ENCODE assay signal across 25 cellular contexts in the genomic region with DNA sequence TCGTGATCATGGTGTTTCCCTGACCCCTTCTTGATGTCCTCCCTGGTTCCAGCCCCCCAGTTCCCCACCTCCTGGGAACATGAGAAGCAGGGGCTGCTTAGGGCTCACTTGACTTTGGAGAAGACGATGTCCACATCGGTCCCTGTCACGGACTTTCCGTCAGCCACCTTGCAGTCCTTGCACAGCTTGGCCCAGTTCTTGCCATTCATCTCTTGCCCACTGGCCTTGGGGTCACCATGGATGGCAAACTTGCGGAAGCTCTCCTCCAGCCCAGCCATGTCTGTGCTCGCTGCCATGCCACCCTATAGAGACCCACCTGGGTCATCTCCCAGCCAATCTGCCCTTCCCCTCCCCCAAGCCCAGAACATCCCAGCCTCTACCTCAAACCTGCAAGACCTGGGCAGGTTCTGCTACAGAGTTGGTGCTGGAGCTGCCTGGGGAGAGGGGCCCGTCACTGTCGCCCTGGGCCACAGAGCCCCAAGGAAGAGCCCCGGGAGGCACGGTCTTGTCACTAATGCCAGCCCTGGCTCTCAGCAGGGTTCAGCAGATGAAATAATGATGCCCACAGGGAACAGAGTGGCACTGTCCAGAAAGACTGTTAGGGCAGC. TPM values are rescaled to one million over a fixed set of nuclear protein-coding genes. Genes with fewer than 3 reads are reported as not detected.
A peak's percentile ranks its signal among the peaks of the same experiment; 100 is the strongest.
DNase-seq lines count a peak whose midpoint lies in the region; ATAC-seq and TF ChIP-seq lines count a peak whose summit lies in the region.
"Had no signal": no experiment of that assay in that cellular context is flagged by ENCODE, and none has a peak within 500 bp of the region (broad histone marks: within the 10 kb centered on the region; RNA-seq: fewer than 3 reads in every experiment).

No MANE protein-coding gene starts in this region.

- H3K4me2 ChIP-seq in BLaER1 treated with 17β-estradiol and CSF1 and Interleukin-3, amounts not matched to agents 10 nM and 100 nM: peak overlapping the region; percentile 35 to 97 (median 86)
- H3K4me2 ChIP-seq in neural progenitor cell: no peak overlapping the region

- H3K27me3 Mint-ChIP-seq in neural progenitor cell (ENCODE audit: insufficient read depth, low read depth): peaks cover 15% of the 10 kb centered on the region
- peaks cover 28 to 30% of the 10 kb centered on the region in 2 donors for H3K27me3 Mint-ChIP-seq in CD8-positive, alpha-beta memory T cell

- H3F3A ChIP-seq in neural progenitor cell (ENCODE audit: low read depth): peaks cover 28% of the 10 kb centered on the region

- H3K9ac ChIP-seq in BLaER1 treated with 17β-estradiol and CSF1 and Interleukin-3, amounts not matched to agents 10 nM and 100 nM: no peak overlapping the region
- H3K9ac ChIP-seq in neural progenitor cell (no peak overlapping the region), subcutaneous abdominal adipose tissue (ENCODE audit: low read length in 5 of 5) (no peak overlapping the region)

- H3K36me3 ChIP-seq in BLaER1 treated with 17β-estradiol and CSF1 and Interleukin-3, amounts not matched to agents 10 nM and 100 nM: no peaks in the 10 kb centered on the region
- H3K36me3 ChIP-seq in neural progenitor cell (no peaks in the 10 kb centered on the region), subcutaneous abdominal adipose tissue (ENCODE audit: control insufficient read depth in 5 of 5, insufficient read depth in 5 of 5, low read length in 5 of 5) (peaks cover 0 to 14% (median 0%) of the 10 kb centered on the region in 5 donors)
- H3K36me3 ChIP-seq in CD8-positive, alpha-beta memory T cell (ENCODE audit: insufficient read depth, low read length): no peaks in the 10 kb centered on the region
- H3K36me3 ChIP-seq: esophagus squamous epithelium had no signal

- H3K4me1 ChIP-seq in BLaER1 treated with 17β-estradiol and CSF1 and Interleukin-3, amounts not matched to agents 10 nM and 100 nM: peaks cover 17 to 71% (median 61%) of the 10 kb centered on the region in 10 experiments
- H3K4me1 ChIP-seq in neural progenitor cell (peaks cover 42% of the 10 kb centered on the region), subcutaneous abdominal adipose tissue (ENCODE audit: control insufficient read depth in 5 of 5, insufficient read depth in 5 of 5, low read length in 5 of 5) (peaks cover 10 to 68% (median 58%) of the 10 kb centered on the region in 5 donors)
- H3K4me1 ChIP-seq in CD8-positive, alpha-beta memory T cell (ENCODE audit: insufficient read depth, low read length): peaks cover 8% of the 10 kb centered on the region

- peak overlapping the region; percentile 19 for H3K27ac Mint-ChIP-seq in neural progenitor cell
- H3K27ac Mint-ChIP-seq in CD8-positive, alpha-beta memory T cell: no peak overlapping the region
- H3K27ac Mint-ChIP-seq: HFFc6; memory B cell; stimulated activated memory B cell treated with anti-CD40 and anti-IgM and Interleukin-4, amounts not matched to agents 10 μg/mL and 1 μg/mL and 100 μg/mL, for 72 hours; WTC11 had no signal

- H3K27me3 ChIP-seq in BLaER1 treated with 17β-estradiol and CSF1 and Interleukin-3, amounts not matched to agents 10 nM and 100 nM: peaks cover 47 to 64% (median 54%) of the 10 kb centered on the region in 11 experiments
- H3K27me3 ChIP-seq in dorsolateral prefrontal cortex (peaks cover 0 to 7% (median 0%) of the 10 kb centered on the region in 45 donors), neural progenitor cell (peaks cover 51% of the 10 kb centered on the region), subcutaneous abdominal adipose tissue (ENCODE audit: control insufficient read depth in 5 of 5, insufficient read depth in 4 of 5, low read length in 5 of 5) (peaks cover 0 to 37% (median 21%) of the 10 kb centered on the region in 5 donors)
- H3K27me3 ChIP-seq in CD8-positive, alpha-beta memory T cell (ENCODE audit: insufficient read depth, low read length, poor library complexity, severe bottlenecking): peaks cover 19% of the 10 kb centered on the region

- no peak overlapping the region for H2AFZ ChIP-seq in neural progenitor cell (replicated peaks)

- no peak overlapping the region; a peak in 1 of 20 replicates for H3K4me3 ChIP-seq in BLaER1 treated with 17β-estradiol and CSF1 and Interleukin-3, amounts not matched to agents 10 nM and 100 nM
- H3K4me3 ChIP-seq in dorsolateral prefrontal cortex: peak overlapping the region in 39 of 59 donors; percentile 1 to 79 (median 30)
- no peak overlapping the region for H3K4me3 ChIP-seq in neural progenitor cell
- peak overlapping the region in 3 of 5 donors; percentile 2 to 77 (median 31) for H3K4me3 ChIP-seq in subcutaneous abdominal adipose tissue (ENCODE audit: low read depth in 1 of 5, low read length in 5 of 5)
- H3K4me3 ChIP-seq in CD8-positive, alpha-beta memory T cell (ENCODE audit: low read length): no peak overlapping the region
- H3K4me3 ChIP-seq: K562, SK-N-MC had no signal

- no peaks in the 10 kb centered on the region for H3K79me2 ChIP-seq in neural progenitor cell (ENCODE audit: low read depth)

- H3K36me3 Mint-ChIP-seq in neural progenitor cell: no peaks in the 10 kb centered on the region
- no peaks in the 10 kb centered on the region for H3K36me3 Mint-ChIP-seq in CD8-positive, alpha-beta memory T cell
- H3K36me3 Mint-ChIP-seq: memory B cell; stimulated activated memory B cell treated with anti-CD40 and anti-IgM and Interleukin-4, amounts not matched to agents 10 μg/mL and 1 μg/mL and 100 μg/mL, for 72 hours; WTC11 had no signal

- peak overlapping the region in 6 of 11 experiments; percentile 13 to 49 (median 28); a peak in 11 of 22 replicates for H3K27ac ChIP-seq in BLaER1 treated with 17β-estradiol and CSF1 and Interleukin-3, amounts not matched to agents 10 nM and 100 nM
- H3K27ac ChIP-seq in dorsolateral prefrontal cortex (peak overlapping the region; percentile 82 to 99 (median 96)), neural progenitor cell (no peak overlapping the region), subcutaneous abdominal adipose tissue (ENCODE audit: low read depth, low read length) (no peak overlapping the region)
- no peak overlapping the region for H3K27ac ChIP-seq in CD8-positive, alpha-beta memory T cell (ENCODE audit: low read depth, low read length)
- H3K27ac ChIP-seq: SK-N-MC had no signal

- peaks cover 11 to 55% (median 23%) of the 10 kb centered on the region in 11 experiments; a peak in 18 of 22 replicates for H4K20me1 ChIP-seq in BLaER1 treated with 17β-estradiol and CSF1 and Interleukin-3, amounts not matched to agents 10 nM and 100 nM
- H4K20me1 ChIP-seq in neural progenitor cell (ENCODE audit: low read depth): peaks cover 15% of the 10 kb centered on the region

- no peak overlapping the region for H3K4me3 Mint-ChIP-seq in neural progenitor cell
- no peak overlapping the region for H3K4me3 Mint-ChIP-seq in CD8-positive, alpha-beta memory T cell
- H3K4me3 Mint-ChIP-seq: HFFc6; memory B cell; stimulated activated memory B cell treated with anti-CD40 and anti-IgM and Interleukin-4, amounts not matched to agents 10 μg/mL and 1 μg/mL and 100 μg/mL, for 72 hours; WTC11 had no signal

- peaks cover 57% of the 10 kb centered on the region for H3K4me1 Mint-ChIP-seq in neural progenitor cell
- H3K4me1 Mint-ChIP-seq in CD8-positive, alpha-beta memory T cell: peaks cover 0 to 12% (median 4%) of the 10 kb centered on the region in 3 donors

- intact Hi-C loops in dorsolateral prefrontal cortex (cut with DNase I): no loop called here

- DNase-seq in dorsolateral prefrontal cortex: peak in 1 of 10 donors; percentile 36
- DNase-seq in neural progenitor cell (ENCODE audit: low spot score): no peak
- no peak for DNase-seq in CD8-positive, alpha-beta memory T cell
- DNase-seq in activated CD4-positive, alpha-beta T cell treated with anti-CD3 and anti-CD28 coated beads, Interleukin-2, amount 50 U/mL, for 4 hours: no peak
- DNase-seq in hepatic stellate cell (ENCODE audit: low spot score): no peak
- DNase-seq: activated CD4-positive, alpha-beta T cell treated with anti-CD3 and anti-CD28 coated beads, Interleukin-2, amount 50 U/mL, for 48 hours; activated naive CD4-positive, alpha-beta T cell; activated T-cell treated with anti-CD3 and anti-CD28 coated beads, Interleukin-2, amount 50 U/mL, for 48 hours; dermis blood vessel endothelial cell; esophagus squamous epithelium; HFFc6; NCI-H1048; NCI-H1930; NCI-H2227 treated with DMSO at 0.1 percent for 48 hours; NCI-H526 treated with DMSO at 0.1 percent for 48 hours; NK-92 treated with Interleukin-12 subunit alpha and Interleukin-12 subunit beta, amount 100 ng/mL, for 24 hours; T-helper 1 cell had no signal

- CTCF ChIA-PET in CD8-positive, alpha-beta memory T cell (lab: Charles Lee): no interaction called here

- H3K9me3 Mint-ChIP-seq in neural progenitor cell: no peaks in the 10 kb centered on the region
- H3K9me3 Mint-ChIP-seq in CD8-positive, alpha-beta memory T cell: no peaks in the 10 kb centered on the region
- H3K9me3 Mint-ChIP-seq: HFFc6; memory B cell; stimulated activated memory B cell treated with anti-CD40 and anti-IgM and Interleukin-4, amounts not matched to agents 10 μg/mL and 1 μg/mL and 100 μg/mL, for 72 hours; WTC11 had no signal

- POLR2A ChIA-PET in CD8-positive, alpha-beta memory T cell (lab: Charles Lee): interaction anchor here (0.6 kb wide), 1 partner anchor 290 kb away, joined by 3 read pairs; no protein-coding TSS in a partner anchor

- no peaks in the 10 kb centered on the region for H3K9me3 ChIP-seq in BLaER1 treated with 17β-estradiol and CSF1 and Interleukin-3, amounts not matched to agents 10 nM and 100 nM (replicated peaks in 1 of 11)
- H3K9me3 ChIP-seq in neural progenitor cell (ENCODE audit: low read depth): no peaks in the 10 kb centered on the region
- no peaks in the 10 kb centered on the region for H3K9me3 ChIP-seq in subcutaneous abdominal adipose tissue (ENCODE audit: control insufficient read depth in 5 of 5, low read length in 5 of 5)
- H3K9me3 ChIP-seq in CD8-positive, alpha-beta memory T cell (ENCODE audit: low read length): no peaks in the 10 kb centered on the region
- H3K9me3 ChIP-seq: esophagus squamous epithelium had no signal

- no peak for ATAC-seq in HG03280 (IDR thresholded peaks at IDR 0.05; ENCODE audit: unreplicated experiment)
- ATAC-seq: K562; stimulated activated memory B cell treated with anti-CD40 and anti-IgM and Interleukin-4, amounts not matched to agents 10 μg/mL and 1 μg/mL and 100 μg/mL, for 72 hours; WTC11 had no signal

- TF ChIP-seq CTCF in dorsolateral prefrontal cortex (IDR thresholded peaks at IDR 0.05 in 54 of 56, conservative IDR thresholded peaks at IDR 0.05 in 2 of 56; ENCODE audit: low read depth in 1 of 56, partially characterized antibody in 56 of 56): peak in 2 of 56 donors; percentile 8 to 17
- TF ChIP-seq CTCF in neural progenitor cell (IDR thresholded peaks at IDR 0.05): no peak

RNA-seq across cellular contexts. Expression of a gene that starts 2.4 kb away (rescaled TPM):
- total RNA-seq in dorsolateral prefrontal cortex: 100 to 1,000 TPM in 32 of 120 experiments, 10 to 100 TPM in 88; 25.3 to 256 (median 73.1) TPM
- 0.96 TPM in 1 of 2 replicates, not detected in the other for total RNA-seq in neural progenitor cell (ENCODE audit: low replicate concordance)
- total RNA-seq in CD8-positive, alpha-beta memory T cell: not detected
- not detected for polyA plus RNA-seq in CD8-positive, alpha-beta memory T cell
- total RNA-seq: dermis blood vessel endothelial cell had no signal

RNA-seq across cellular contexts. Expression of a gene that starts 25.4 kb away (rescaled TPM):
- 10 to 100 TPM in 81 of 120 experiments, 1 to 10 TPM in 39; 5.3 to 22.6 (median 11.7) TPM for total RNA-seq in dorsolateral prefrontal cortex
- total RNA-seq in neural progenitor cell (ENCODE audit: low replicate concordance): 1.5 and 2.2 TPM in 2 replicates
- 1 to 10 TPM; 1.3 TPM for total RNA-seq in CD8-positive, alpha-beta memory T cell
- 0.60 TPM for polyA plus RNA-seq in CD8-positive, alpha-beta memory T cell

RNA-seq across cellular contexts. Expression of a gene that starts 40.0 kb away (rescaled TPM):
- total RNA-seq in dorsolateral prefrontal cortex (10 to 100 TPM in 24 of 120 experiments, 1 to 10 TPM in 89, under 1 TPM in 7; 0.58 to 24.5 (median 6.2) TPM), neural progenitor cell (ENCODE audit: low replicate concordance) (1.6 TPM in 1 of 2 replicates, not detected in the other)
- 1 to 10 TPM; 1.1 to 1.5 TPM for total RNA-seq in CD8-positive, alpha-beta memory T cell
- not detected for polyA plus RNA-seq in CD8-positive, alpha-beta memory T cell
- total RNA-seq: dermis blood vessel endothelial cell, HFFc6 had no signal

Comparison
In these comparisons a context has a peak if more than half of its experiments do, and no peak if none do; other contexts are left out.
1. H3K27ac ChIP-seq: peak in BLaER1 treated with 17β-estradiol and CSF1 and Interleukin-3, amounts not matched to agents 10 nM and 100 nM (6 of 11) and dorsolateral prefrontal cortex (59 of 59); none in neural progenitor cell (single experiment), subcutaneous abdominal adipose tissue (single experiment) and CD8-positive, alpha-beta memory T cell (single experiment).
2. H3K4me3 ChIP-seq: peak in dorsolateral prefrontal cortex (39 of 59) and subcutaneous abdominal adipose tissue (3 of 5); none in BLaER1 treated with 17β-estradiol and CSF1 and Interleukin-3, amounts not matched to agents 10 nM and 100 nM (0 of 10), neural progenitor cell (single experiment) and CD8-positive, alpha-beta memory T cell (single experiment).
3. RNA of a gene that starts 2.4 kb away (total RNA-seq): 25.3 to 256 TPM in dorsolateral prefrontal cortex; not detected in CD8-positive, alpha-beta memory T cell and 0.96 TPM in neural progenitor cell; every median in the first group is over 10 times any median in the second.